ENCODE assay signal across 38 cellular contexts in the genomic region with DNA sequence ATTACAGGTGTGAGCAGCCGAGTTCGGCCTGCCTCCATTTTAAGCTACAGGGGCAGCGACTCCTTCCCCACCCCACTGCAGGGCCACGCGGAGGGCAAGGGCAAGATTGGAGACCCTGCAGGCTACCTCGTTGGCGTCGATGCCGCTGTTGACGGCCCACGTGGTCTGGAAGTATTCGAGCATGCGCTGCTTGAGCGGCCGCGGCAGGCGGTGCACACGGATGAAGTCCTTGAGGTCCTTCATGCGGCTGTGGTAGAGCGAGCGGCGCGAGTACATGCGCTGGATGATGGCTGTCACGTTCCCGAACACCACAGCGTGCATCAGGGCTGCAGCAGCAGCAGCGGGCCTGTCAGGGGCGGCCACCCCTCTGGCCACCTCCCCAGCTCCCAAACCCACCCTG. TPM values are rescaled to one million over a fixed set of nuclear protein-coding genes. Genes with fewer than 3 reads are reported as not detected.
"Had no signal": no experiment of that assay in that cellular context is flagged by ENCODE, and none has a peak within 500 bp of the region (broad histone marks: within the 10 kb centered on the region; RNA-seq: fewer than 3 reads in every experiment).

No MANE protein-coding gene starts in this region.

- H3K9me3 Mint-ChIP-seq: natural killer cell; nephron; neural progenitor cell; stimulated activated memory B cell treated with anti-CD40 and anti-IgM and Interleukin-4, amounts not matched to agents 10 μg/mL and 1 μg/mL and 100 μg/mL, for 72 hours; stimulated activated naive CD8-positive, alpha-beta T cell treated with anti-CD3 and anti-CD28 coated beads, Interleukin-15, amount 100 ng/mL, for 72 hours had no signal

- H3K36me3 ChIP-seq: neural progenitor cell, neutrophil, ovary, spleen, thoracic aorta, thyroid gland, tibial nerve, upper lobe of left lung, vagina had no signal

- H3K27ac Mint-ChIP-seq: naive thymus-derived CD4-positive, alpha-beta T cell; natural killer cell; nephron; neural progenitor cell; progenitor cell of endocrine pancreas; stimulated activated memory B cell treated with anti-CD40 and anti-IgM and Interleukin-4, amounts not matched to agents 10 μg/mL and 1 μg/mL and 100 μg/mL, for 72 hours; stimulated activated naive CD8-positive, alpha-beta T cell treated with anti-CD3 and anti-CD28 coated beads, Interleukin-15, amount 100 ng/mL, for 72 hours had no signal

- H3K4me3 Mint-ChIP-seq: naive thymus-derived CD4-positive, alpha-beta T cell; natural killer cell; nephron; neural progenitor cell; stimulated activated memory B cell treated with anti-CD40 and anti-IgM and Interleukin-4, amounts not matched to agents 10 μg/mL and 1 μg/mL and 100 μg/mL, for 72 hours; stimulated activated naive CD8-positive, alpha-beta T cell treated with anti-CD3 and anti-CD28 coated beads, Interleukin-15, amount 100 ng/mL, for 72 hours had no signal

- H3K27ac ChIP-seq: neural progenitor cell, neutrophil, ovary, parathyroid adenoma, psoas muscle, skin epidermis, spleen, thoracic aorta, thyroid gland, tibial nerve, upper lobe of left lung, vagina had no signal

- H3K4me3 ChIP-seq: neural progenitor cell, ovary, psoas muscle, skin epidermis, smooth muscle cell, spleen, thoracic aorta, thyroid gland, tibial nerve, upper lobe of left lung, vagina had no signal

- H3K4me2 ChIP-seq: neural progenitor cell, smooth muscle cell had no signal

- H3K79me2 ChIP-seq: parathyroid adenoma had no signal

- H3K4me1 Mint-ChIP-seq: natural killer cell, nephron, neural progenitor cell had no signal

- FAIRE-seq: urothelium cell line had no signal

- H3K27me3 Mint-ChIP-seq: stimulated activated memory B cell treated with anti-CD40 and anti-IgM and Interleukin-4, amounts not matched to agents 10 μg/mL and 1 μg/mL and 100 μg/mL, for 72 hours; stimulated activated naive CD8-positive, alpha-beta T cell treated with anti-CD3 and anti-CD28 coated beads, Interleukin-15, amount 100 ng/mL, for 72 hours had no signal

- DNase-seq: naive thymus-derived CD4-positive, alpha-beta T cell; natural killer cell; nucleus accumbens; ovary; posterior cingulate gyrus; psoas muscle; spleen; stimulated activated CD4-positive, alpha-beta T cell treated with anti-CD3 and anti-CD28 coated beads, Interleukin-12 subunit alpha, Interleukin-12 subunit beta, amount 100 ng/mL, for 4 hours; stimulated activated CD4-positive, alpha-beta T cell treated with anti-CD3 and anti-CD28 coated beads, Interleukin-1b, Interleukin-23, amount 100 ng/mL, for 48 hours; stimulated activated CD4-positive, alpha-beta T cell treated with anti-CD3 and anti-CD28 coated beads, Interleukin-4, amount 100 ng/mL, for 1 hour; stimulated activated CD4-positive, alpha-beta T cell treated with anti-CD3 and anti-CD28 coated beads, Interleukin-4, amount 100 ng/mL, for 4 hours; stimulated activated CD8-positive, alpha-beta memory T cell treated with anti-CD3 and anti-CD28 coated beads, Interleukin-4, amount 100 ng/mL, for 48 hours; stimulated activated naive CD4-positive, alpha-beta T cell; stimulated activated naive CD8-positive, alpha-beta T cell treated with anti-CD3 and anti-CD28 coated beads, Interleukin-15, amount 100 ng/mL, for 72 hours; stimulated activated naive CD8-positive, alpha-beta T cell treated with anti-CD3 and anti-CD28 coated beads, Interleukin-15, Interleukin-2, amounts not matched to agents 100 U/mL and 50 U/mL, for 24 hours; substantia nigra; thyroid gland; trophoblast cell had no signal

- H3K9me3 ChIP-seq: neutrophil, ovary, psoas muscle, spleen, thoracic aorta, thyroid gland, tibial nerve, upper lobe of left lung, vagina had no signal

- H2AFZ ChIP-seq: neural progenitor cell, parathyroid adenoma had no signal

- ATAC-seq: naive thymus-derived CD4-positive, alpha-beta T cell; natural killer cell; psoas muscle; right cardiac atrium; sciatic nerve; stimulated activated memory B cell treated with anti-CD40 and anti-IgM and Interleukin-4, amounts not matched to agents 10 μg/mL and 1 μg/mL and 100 μg/mL, for 72 hours; stimulated activated naive CD8-positive, alpha-beta T cell treated with anti-CD3 and anti-CD28 coated beads, Interleukin-15, amount 100 ng/mL, for 72 hours; stimulated activated naive CD8-positive, alpha-beta T cell treated with anti-CD3 and anti-CD28 coated beads, Interleukin-15, Interleukin-2, amounts not matched to agents 100 U/mL and 50 U/mL, for 24 hours had no signal

- H3K9ac ChIP-seq: neural progenitor cell, parathyroid adenoma had no signal

- H3K4me1 ChIP-seq: neural progenitor cell, parathyroid adenoma, psoas muscle, spleen, thyroid gland, tibial nerve, upper lobe of left lung, vagina had no signal

- H3K27me3 ChIP-seq: neural progenitor cell, ovary, spleen, thyroid gland, tibial nerve, upper lobe of left lung, vagina had no signal

- H3K36me3 Mint-ChIP-seq: naive thymus-derived CD4-positive, alpha-beta T cell; natural killer cell; neural progenitor cell had no signal

RNA-seq across cellular contexts. Expression of a gene that starts 11.6 kb away (rescaled TPM):
- total RNA-seq: progenitor cell of endocrine pancreas, renal cortical epithelial cell, smooth muscle cell, thyroid gland, vagina had no signal
- polyA plus RNA-seq: smooth muscle cell had no signal

RNA-seq across cellular contexts. Expression of a gene that starts 15.9 kb away (rescaled TPM):
- total RNA-seq: naive thymus-derived CD4-positive, alpha-beta T cell; natural killer cell; omental fat pad; ovary; progenitor cell of endocrine pancreas; psoas muscle; renal cortical epithelial cell; right cardiac atrium; sciatic nerve; smooth muscle cell; spleen; temporal lobe; thoracic aorta; thyroid gland; tibial nerve; upper lobe of left lung; ureter; vagina had no signal
- polyA plus RNA-seq: naive thymus-derived CD4-positive, alpha-beta T cell; neural cell; ovary; psoas muscle; right cardiac atrium; smooth muscle cell; spleen had no signal

RNA-seq across cellular contexts. Expression of a gene that starts 46.7 kb away (rescaled TPM):
- total RNA-seq: natural killer cell, progenitor cell of endocrine pancreas, renal cortical epithelial cell, sciatic nerve, smooth muscle cell, temporal lobe, thoracic aorta, ureter had no signal
- polyA plus RNA-seq: neural cell had no signal
